Comparison of ENCODE assay signal across 26 cellular contexts in genomic region chr4:16025268-16025667, GRCh38. TPM values are rescaled to one million over a fixed set of nuclear protein-coding genes. Genes with fewer than 3 reads are reported as not detected.
A peak's percentile ranks its signal among the peaks of the same experiment; 100 is the strongest.
DNase-seq lines count a peak whose midpoint lies in the region; ATAC-seq, FAIRE-seq and TF ChIP-seq lines count a peak whose summit lies in the region.
"Had no signal": no experiment of that assay in that cellular context is flagged by ENCODE, and none has a peak within 500 bp of the region (broad histone marks: within the 10 kb centered on the region; RNA-seq: fewer than 3 reads in every experiment).

No MANE protein-coding gene starts in this region.

- no peak for TF ChIP-seq POLR2A in esophagus muscularis mucosa (IDR thresholded peaks at IDR 0.05; ENCODE audit: low read depth)

- 71 to 72% methylated on average over 5 of the region's 5 CpGs for WGBS in heart right ventricle, 2 donors
- WGBS in esophagus muscularis mucosa = 87% methylated on average over 5 of the region's 5 CpGs

- H3K9me3 ChIP-seq in heart right ventricle (no peaks in the 10 kb centered on the region), esophagus muscularis mucosa (no peaks in the 10 kb centered on the region)
- H3K9me3 ChIP-seq: BE2C, BLaER1 had no signal

- no peak for TF ChIP-seq EP300 in esophagus muscularis mucosa (IDR thresholded peaks at IDR 0.05)

- no peak for FAIRE-seq in GM19239 (lab: Jason Lieb, UNC)
- FAIRE-seq: A204.1, GM12878, GM12892, GM18507 had no signal

- TF ChIP-seq CTCF in heart right ventricle (IDR thresholded peaks at IDR 0.05) = no peak
- no peak for TF ChIP-seq CTCF in esophagus muscularis mucosa (IDR thresholded peaks at IDR 0.05)

- H3K27me3 ChIP-seq in heart right ventricle = no peaks in the 10 kb centered on the region
- H3K27me3 ChIP-seq in esophagus muscularis mucosa = peaks cover 0 to 4% (median 0%) of the 10 kb centered on the region in 4 donors
- H3K27me3 ChIP-seq: BE2C, BLaER1 had no signal

- H3K4me3 ChIP-seq in heart right ventricle (peak overlapping the region in 6 of 10 donors; percentile 8 to 46 (median 22)), esophagus muscularis mucosa (no peak overlapping the region)
- H3K4me3 ChIP-seq: BLaER1, GM12878 had no signal

- no peaks in the 10 kb centered on the region for H3K36me3 ChIP-seq in heart right ventricle
- no peaks in the 10 kb centered on the region for H3K36me3 ChIP-seq in esophagus muscularis mucosa
- H3K36me3 ChIP-seq: BE2C, BLaER1 had no signal

- DNase-seq in heart right ventricle = no peak
- no peak for DNase-seq in left cardiac atrium
- DNase-seq in UCSD-AML1 (lab: John Stamatoyannopoulos, UW; ENCODE audit: unreplicated experiment) = peak; percentile 28
- peak; percentile 66 for DNase-seq in esophagus muscularis mucosa (ENCODE audit: extremely low spot score)
- no peak for DNase-seq in GM19239 (ENCODE audit: insufficient read length, low spot score)
- DNase-seq: 8988T; ACHN; BE2C; CD4-positive, CD25-positive, alpha-beta regulatory T cell; CD8-positive, alpha-beta memory T cell; COR-L47; DMS 273 treated with DMSO at 0.1 percent for 48 hours; DMS153; DMS53; DMS79; DND-41; EL; GDM1 had no signal

- H3K27ac ChIP-seq in heart right ventricle (peak overlapping the region in 4 of 10 donors; percentile 3 to 76 (median 53)), esophagus muscularis mucosa (replicated peaks in 1 of 4) (no peak overlapping the region)
- H3K27ac ChIP-seq: BLaER1 had no signal

- intact Hi-C loops in heart right ventricle (cut with DNase I) (loop anchor here in 7 of 10 donors (2.0 to 10.0 kb wide), 6 partner anchors 170 to 417 kb away; no protein-coding TSS in a partner anchor), left cardiac atrium (cut with DNase I) (loop anchor here (10.0 kb wide), 3 partner anchors 140 to 240 kb away; no protein-coding TSS in a partner anchor), esophagus muscularis mucosa (cut with DNase I) (loop anchor here (5.0 kb wide), 1 partner anchor 172 kb away; no protein-coding TSS in a partner anchor)

- ATAC-seq in heart right ventricle (peak in 2 of 8 donors; percentile 60 to 65), left cardiac atrium (no peak)
- ATAC-seq: GM12878 had no signal

- H3K4me1 ChIP-seq in heart right ventricle (peaks cover 0 to 57% (median 12%) of the 10 kb centered on the region in 9 donors), esophagus muscularis mucosa (peaks cover under 1 to 15% (median 8%) of the 10 kb centered on the region in 4 donors)
- H3K4me1 ChIP-seq: BE2C had no signal

RNA-seq across cellular contexts. Expression of gene PROM1, which starts 58.6 kb away (rescaled TPM):
- total RNA-seq in heart right ventricle (10 to 100 TPM in 4 of 10 donors, 1 to 10 TPM in 6; 1.3 to 19.3 (median 3.4) TPM), left cardiac atrium (1 to 10 TPM; 5.5 to 5.8 TPM), esophagus muscularis mucosa (1 to 10 TPM; 3.3 to 4.6 (median 4.0) TPM)
- polyA plus RNA-seq in heart right ventricle = 1 to 10 TPM; 1.2 to 4.5 TPM
- total RNA-seq: CD4-positive, alpha-beta memory T cell had no signal
- polyA plus RNA-seq: AG04450; CD14-positive monocyte; CD4-positive, alpha-beta memory T cell; CD4-positive, CD25-positive, alpha-beta regulatory T cell; CD8-positive, alpha-beta memory T cell had no signal

Comparison
In these comparisons a context has a peak if more than half of its experiments do, and no peak if none do; other contexts are left out.
1. DNase-seq: peak in UCSD-AML1 (single experiment) and esophagus muscularis mucosa (single experiment); none in heart right ventricle (0 of 2), left cardiac atrium (single experiment) and GM19239 (single experiment).
2. H3K4me3 ChIP-seq: peak in heart right ventricle (6 of 10); none in esophagus muscularis mucosa (0 of 4).